In genomic region chr17:19409509-19409908, GRCh38 we compare ENCODE assay signal across 13 cellular contexts. TPM values are rescaled to one million over a fixed set of nuclear protein-coding genes. Genes with fewer than 3 reads are reported as not detected.
DNase-seq lines count a peak whose midpoint lies in the region; ATAC-seq and TF ChIP-seq lines count a peak whose summit lies in the region.
"Had no signal": no experiment of that assay in that cellular context is flagged by ENCODE, and none has a peak within 500 bp of the region (broad histone marks: within the 10 kb centered on the region; RNA-seq: fewer than 3 reads in every experiment).

No MANE protein-coding gene starts in this region.

- H3K27me3 ChIP-seq in PC-3 (ENCODE audit: low read length) (no peaks in the 10 kb centered on the region), thyroid gland (no peaks in the 10 kb centered on the region)

- no peaks in the 10 kb centered on the region for H3K9me2 ChIP-seq in PC-3 (replicated peaks; ENCODE audit: low read length)

- no peak for DNase-seq in activated CD8-positive, alpha-beta T cell treated with anti-CD3 and anti-CD28 coated beads for 36 hours
- no peak for DNase-seq in activated CD8-positive, alpha-beta T cell treated with anti-CD3 and anti-CD28 coated beads, Interleukin-2, amount 10 ng/mL, durations not matched to agents 7 days and 5 days
- DNase-seq in PC-3 = peak; percentile 43
- DNase-seq in endothelial cell (ENCODE audit: low spot score) = no peak
- peak; percentile 26 for DNase-seq in pons (ENCODE audit: low spot score)
- DNase-seq in thyroid gland = no peak
- DNase-seq: ACHN; effector CD8-positive, alpha-beta T cell had no signal

- no peak overlapping the region for H3K27ac Mint-ChIP-seq in activated CD8-positive, alpha-beta T cell treated with anti-CD3 and anti-CD28 coated beads for 36 hours
- H3K27ac Mint-ChIP-seq in activated CD8-positive, alpha-beta T cell treated with anti-CD3 and anti-CD28 coated beads, Interleukin-2, amount 10 ng/mL, durations not matched to agents 7 days and 5 days = no peak overlapping the region
- peak overlapping the region; percentile 30 for H3K27ac Mint-ChIP-seq in endothelial cell (ENCODE audit: unreplicated experiment)
- H3K27ac Mint-ChIP-seq: stimulated activated memory B cell treated with anti-CD40 and anti-IgM and Interleukin-4, amounts not matched to agents 10 μg/mL and 1 μg/mL and 100 μg/mL, for 72 hours had no signal

- TF ChIP-seq POLR2A in thyroid gland (IDR thresholded peaks at IDR 0.05) = no peak

- ATAC-seq in activated CD8-positive, alpha-beta T cell treated with anti-CD3 and anti-CD28 coated beads for 36 hours = peak; percentile 17
- ATAC-seq in activated CD8-positive, alpha-beta T cell treated with anti-CD3 and anti-CD28 coated beads, Interleukin-2, amount 10 ng/mL, durations not matched to agents 7 days and 5 days = no peak
- ATAC-seq in PC-3 = no peak
- no peak for ATAC-seq in HG02678 (IDR thresholded peaks at IDR 0.05; ENCODE audit: unreplicated experiment)
- no peak for ATAC-seq in GM21447 (IDR thresholded peaks at IDR 0.05; ENCODE audit: unreplicated experiment)
- ATAC-seq: Panc1; stimulated activated memory B cell treated with anti-CD40 and anti-IgM and Interleukin-4, amounts not matched to agents 10 μg/mL and 1 μg/mL and 100 μg/mL, for 72 hours had no signal

- no peaks in the 10 kb centered on the region for H3K9me3 Mint-ChIP-seq in activated CD8-positive, alpha-beta T cell treated with anti-CD3 and anti-CD28 coated beads for 36 hours
- H3K9me3 Mint-ChIP-seq in activated CD8-positive, alpha-beta T cell treated with anti-CD3 and anti-CD28 coated beads, Interleukin-2, amount 10 ng/mL, durations not matched to agents 7 days and 5 days (ENCODE audit: insufficient read depth) = no peaks in the 10 kb centered on the region
- H3K9me3 Mint-ChIP-seq in endothelial cell (ENCODE audit: unreplicated experiment) = no peaks in the 10 kb centered on the region
- H3K9me3 Mint-ChIP-seq: stimulated activated memory B cell treated with anti-CD40 and anti-IgM and Interleukin-4, amounts not matched to agents 10 μg/mL and 1 μg/mL and 100 μg/mL, for 72 hours had no signal

- POLR2A ChIA-PET in activated CD8-positive, alpha-beta T cell treated with anti-CD3 and anti-CD28 coated beads for 36 hours (lab: Charles Lee) = no interaction called here
- POLR2A ChIA-PET in activated CD8-positive, alpha-beta T cell treated with anti-CD3 and anti-CD28 coated beads, Interleukin-2, amount 10 ng/mL, durations not matched to agents 7 days and 5 days (lab: Charles Lee) = no interaction called here
- POLR2A ChIA-PET in PC-3 (lab: Charles Lee; ENCODE audit: unreplicated experiment) = no interaction called here

- H3K27me3 Mint-ChIP-seq in activated CD8-positive, alpha-beta T cell treated with anti-CD3 and anti-CD28 coated beads for 36 hours = no peaks in the 10 kb centered on the region
- peaks cover 12% of the 10 kb centered on the region for H3K27me3 Mint-ChIP-seq in activated CD8-positive, alpha-beta T cell treated with anti-CD3 and anti-CD28 coated beads, Interleukin-2, amount 10 ng/mL, durations not matched to agents 7 days and 5 days (ENCODE audit: low read depth)
- H3K27me3 Mint-ChIP-seq in endothelial cell (ENCODE audit: unreplicated experiment) = peaks cover 6% of the 10 kb centered on the region

- H3K27ac ChIP-seq in PC-3 (ENCODE audit: low read length) = no peak overlapping the region
- H3K27ac ChIP-seq in thyroid gland = no peak overlapping the region

- H3K4me1 Mint-ChIP-seq in activated CD8-positive, alpha-beta T cell treated with anti-CD3 and anti-CD28 coated beads for 36 hours (ENCODE audit: low read depth) = no peaks in the 10 kb centered on the region
- H3K4me1 Mint-ChIP-seq in activated CD8-positive, alpha-beta T cell treated with anti-CD3 and anti-CD28 coated beads, Interleukin-2, amount 10 ng/mL, durations not matched to agents 7 days and 5 days (ENCODE audit: low read depth) = no peaks in the 10 kb centered on the region
- peaks cover 2% of the 10 kb centered on the region for H3K4me1 Mint-ChIP-seq in endothelial cell (ENCODE audit: unreplicated experiment)
- H3K4me1 Mint-ChIP-seq: stimulated activated memory B cell treated with anti-CD40 and anti-IgM and Interleukin-4, amounts not matched to agents 10 μg/mL and 1 μg/mL and 100 μg/mL, for 72 hours had no signal

- H4K20me1 ChIP-seq in PC-3 (ENCODE audit: low read length) = no peaks in the 10 kb centered on the region

- no peak overlapping the region for H2AFZ ChIP-seq in PC-3 (ENCODE audit: low read length)

- H3K4me1 ChIP-seq in PC-3 (ENCODE audit: insufficient read depth, low read length) (no peaks in the 10 kb centered on the region), thyroid gland (no peaks in the 10 kb centered on the region)

- intact Hi-C loops in activated CD8-positive, alpha-beta T cell treated with anti-CD3 and anti-CD28 coated beads for 36 hours (cut with micrococcal nuclease) = no loop called here
- intact Hi-C loops in PC-3 (cut with micrococcal nuclease) = no loop called here
- intact Hi-C loops in thyroid gland (cut with DNase I) = no loop called here

- TF ChIP-seq CTCF in activated CD8-positive, alpha-beta T cell treated with anti-CD3 and anti-CD28 coated beads for 36 hours (IDR thresholded peaks at IDR 0.05) = no peak
- no peak for TF ChIP-seq CTCF in PC-3 (conservative IDR thresholded peaks at IDR 0.05; ENCODE audit: low read depth, low read length)
- TF ChIP-seq CTCF in endothelial cell (IDR thresholded peaks at IDR 0.05; ENCODE audit: unreplicated experiment) = no peak
- no peak for TF ChIP-seq CTCF in thyroid gland (IDR thresholded peaks at IDR 0.05)

- H3K36me3 ChIP-seq in PC-3 (ENCODE audit: low read depth, low read length) (no peaks in the 10 kb centered on the region), thyroid gland (no peaks in the 10 kb centered on the region)

- no peak overlapping the region for H3K4me2 ChIP-seq in PC-3 (ENCODE audit: low read length)

- CTCF ChIA-PET in activated CD8-positive, alpha-beta T cell treated with anti-CD3 and anti-CD28 coated beads for 36 hours (lab: Charles Lee) = no interaction called here
- CTCF ChIA-PET in activated CD8-positive, alpha-beta T cell treated with anti-CD3 and anti-CD28 coated beads, Interleukin-2, amount 10 ng/mL, durations not matched to agents 7 days and 5 days (lab: Charles Lee) = no interaction called here
- CTCF ChIA-PET in PC-3 (lab: Charles Lee) = no interaction called here

- no peak overlapping the region for H3K4me3 ChIP-seq in PC-3 (ENCODE audit: low read length)
- no peak overlapping the region for H3K4me3 ChIP-seq in thyroid gland (replicated peaks in 1 of 3)

- H3K4me3 Mint-ChIP-seq in activated CD8-positive, alpha-beta T cell treated with anti-CD3 and anti-CD28 coated beads for 36 hours = no peak overlapping the region
- H3K4me3 Mint-ChIP-seq in activated CD8-positive, alpha-beta T cell treated with anti-CD3 and anti-CD28 coated beads, Interleukin-2, amount 10 ng/mL, durations not matched to agents 7 days and 5 days = no peak overlapping the region
- H3K4me3 Mint-ChIP-seq in endothelial cell (ENCODE audit: unreplicated experiment) = no peak overlapping the region
- H3K4me3 Mint-ChIP-seq: stimulated activated memory B cell treated with anti-CD40 and anti-IgM and Interleukin-4, amounts not matched to agents 10 μg/mL and 1 μg/mL and 100 μg/mL, for 72 hours had no signal

- H3F3A ChIP-seq in PC-3 (ENCODE audit: low read length, unreplicated experiment) = no peaks in the 10 kb centered on the region

- H3K9me3 ChIP-seq in PC-3 (ENCODE audit: low read length) (no peaks in the 10 kb centered on the region), thyroid gland (no peaks in the 10 kb centered on the region)

- WGBS in thyroid gland, 2 donors = 80 to 93% methylated on average over 3 of the region's 3 CpGs

- no peak overlapping the region for H3K9ac ChIP-seq in PC-3 (ENCODE audit: low read length)

- H3K79me2 ChIP-seq in PC-3 (ENCODE audit: low read length) = no peaks in the 10 kb centered on the region

- no TSS peak for BruUV-seq in PC-3 (replicated peaks; lab: Mats Ljungman, UMichigan)

- H3K36me3 Mint-ChIP-seq in activated CD8-positive, alpha-beta T cell treated with anti-CD3 and anti-CD28 coated beads for 36 hours (ENCODE audit: low read depth) = no peaks in the 10 kb centered on the region
- H3K36me3 Mint-ChIP-seq in activated CD8-positive, alpha-beta T cell treated with anti-CD3 and anti-CD28 coated beads, Interleukin-2, amount 10 ng/mL, durations not matched to agents 7 days and 5 days (ENCODE audit: low read depth) = no peaks in the 10 kb centered on the region
- no peaks in the 10 kb centered on the region for H3K36me3 Mint-ChIP-seq in endothelial cell (ENCODE audit: low read depth, unreplicated experiment)
- H3K36me3 Mint-ChIP-seq: stimulated activated memory B cell treated with anti-CD40 and anti-IgM and Interleukin-4, amounts not matched to agents 10 μg/mL and 1 μg/mL and 100 μg/mL, for 72 hours had no signal

RNA-seq across cellular contexts. Expression of gene RNF112, which starts 1.5 kb away (rescaled TPM):
- under 1 TPM; 0.34 to 0.63 TPM for total RNA-seq in activated CD8-positive, alpha-beta T cell treated with anti-CD3 and anti-CD28 coated beads for 36 hours
- under 1 TPM in 1 of 2 experiments, not detected in 1; 0.34 TPM for total RNA-seq in activated CD8-positive, alpha-beta T cell treated with anti-CD3 and anti-CD28 coated beads, Interleukin-2, amount 10 ng/mL, durations not matched to agents 7 days and 5 days
- 0.18 and 1.0 TPM in 2 replicates for total RNA-seq in PC-3 (2014; rRNA removed)
- 0.31 TPM for total RNA-seq in endothelial cell (ENCODE audit: unreplicated experiment)
- 1 to 10 TPM in 3 of 4 donors, under 1 TPM in 1; 0.83 to 3.5 (median 2.2) TPM for total RNA-seq in thyroid gland
- total RNA-seq: G401 had no signal

RNA-seq across cellular contexts. Expression of gene MFAP4, which starts 22.5 kb away (rescaled TPM):
- under 1 TPM; 0.47 to 0.70 TPM for total RNA-seq in activated CD8-positive, alpha-beta T cell treated with anti-CD3 and anti-CD28 coated beads for 36 hours
- not detected for total RNA-seq in activated CD8-positive, alpha-beta T cell treated with anti-CD3 and anti-CD28 coated beads, Interleukin-2, amount 10 ng/mL, durations not matched to agents 7 days and 5 days
- total RNA-seq in PC-3 (2014; rRNA removed) (not detected in 2 replicates), endothelial cell (ENCODE audit: unreplicated experiment) (0.67 TPM), thyroid gland (100 to 1,000 TPM in 1 of 4 donors, 10 to 100 TPM in 3; 12.6 to 105 (median 53.5) TPM)
- total RNA-seq: G401 had no signal

RNA-seq across cellular contexts. Expression of gene MAPK7, which starts 31.2 kb away (rescaled TPM):
- 10 to 100 TPM; 25.1 to 27.1 TPM for total RNA-seq in activated CD8-positive, alpha-beta T cell treated with anti-CD3 and anti-CD28 coated beads for 36 hours
- 10 to 100 TPM; 31.5 to 33.5 TPM for total RNA-seq in activated CD8-positive, alpha-beta T cell treated with anti-CD3 and anti-CD28 coated beads, Interleukin-2, amount 10 ng/mL, durations not matched to agents 7 days and 5 days
- total RNA-seq in PC-3 (2014; rRNA removed) (9.8 and 18.5 TPM in 2 replicates), endothelial cell (ENCODE audit: unreplicated experiment) (48.5 TPM), thyroid gland (10 to 100 TPM; 22.4 to 46.5 (median 31.3) TPM)

RNA-seq across cellular contexts. Expression of gene B9D1, which starts 47.0 kb away (rescaled TPM):
- 1 to 10 TPM; 7.2 to 9.4 TPM for total RNA-seq in activated CD8-positive, alpha-beta T cell treated with anti-CD3 and anti-CD28 coated beads for 36 hours
- 1 to 10 TPM; 1.1 TPM for total RNA-seq in activated CD8-positive, alpha-beta T cell treated with anti-CD3 and anti-CD28 coated beads, Interleukin-2, amount 10 ng/mL, durations not matched to agents 7 days and 5 days
- total RNA-seq in PC-3 (2014; rRNA removed) (42.8 and 48.0 TPM in 2 replicates), endothelial cell (ENCODE audit: unreplicated experiment) (6.2 TPM), thyroid gland (100 to 1,000 TPM in 2 of 4 donors, 10 to 100 TPM in 2; 45.0 to 104 (median 90.3) TPM)

Comparison
In these comparisons a context has a peak if more than half of its experiments do, and no peak if none do; other contexts are left out.
1. DNase-seq: peak in PC-3 (single experiment) and pons (single experiment); none in activated CD8-positive, alpha-beta T cell treated with anti-CD3 and anti-CD28 coated beads for 36 hours (single experiment), activated CD8-positive, alpha-beta T cell treated with anti-CD3 and anti-CD28 coated beads, Interleukin-2, amount 10 ng/mL, durations not matched to agents 7 days and 5 days (single experiment), endothelial cell (single experiment) and thyroid gland (0 of 2).